In the genomic region with DNA sequence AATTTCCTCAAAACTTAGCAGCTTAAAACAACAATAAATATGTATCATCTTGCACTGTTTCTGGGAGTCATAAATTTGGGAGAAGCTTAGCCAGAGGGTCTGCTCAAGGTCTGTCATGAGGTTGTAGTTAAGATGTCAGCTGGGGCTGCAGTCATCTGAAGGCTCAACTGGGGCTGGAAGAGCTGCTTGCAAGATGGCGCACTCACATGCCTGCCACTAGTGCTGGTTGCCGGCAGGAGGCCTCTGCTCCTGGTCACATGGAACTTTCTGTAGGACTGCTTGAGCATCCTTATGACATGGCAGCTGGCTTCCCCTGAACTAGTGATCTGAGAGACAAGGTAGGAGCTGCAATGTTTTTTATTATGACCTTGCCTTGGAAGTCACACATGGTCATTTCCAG, we compare ENCODE assay signal across 21 cellular contexts.
"Had no signal": no experiment of that assay in that cellular context is flagged by ENCODE, and none has a peak within 500 bp of the region (broad histone marks: within the 10 kb centered on the region; RNA-seq: fewer than 3 reads in every experiment).

No MANE protein-coding gene starts in this region.

- DNase-seq: activated CD4-positive, alpha-beta memory T cell treated with anti-CD3 and anti-CD28 coated beads for 36 hours; activated CD4-positive, alpha-beta T cell treated with anti-CD3 and anti-CD28 coated beads, Interleukin-2, amount 10 ng/mL, durations not matched to agents 24 days and 14 days; activated CD8-positive, alpha-beta memory T cell treated with anti-CD3 and anti-CD28 coated beads, Interleukin-2, amount 50 U/mL, for 4 hours; activated naive CD4-positive, alpha-beta T cell treated with anti-CD3 and anti-CD28 coated beads for 36 hours; activated T-cell treated with anti-CD3 and anti-CD28 coated beads, Interleukin-2, amount 50 U/mL, for 1 hour; colonic mucosa; foreskin fibroblast; heart left ventricle; hypothalamus; immature natural killer cell; left lung; naive B cell; nephron progenitor cell; right cardiac atrium; stimulated activated naive CD4-positive, alpha-beta T cell; T-helper 2 cell; testis; transverse colon had no signal

- H3K36me3 Mint-ChIP-seq: mesothelial cell of epicardium had no signal

- H3K9me3 Mint-ChIP-seq: activated naive CD4-positive, alpha-beta T cell treated with anti-CD3 and anti-CD28 coated beads for 36 hours; immature natural killer cell had no signal

- H3K9me3 ChIP-seq: colonic mucosa, testis, transverse colon had no signal

- H3K36me3 ChIP-seq: colonic mucosa, heart left ventricle, left lung, transverse colon had no signal

- H3K27ac ChIP-seq: colonic mucosa, heart left ventricle, left lung, testis had no signal

- H3K4me3 ChIP-seq: colonic mucosa, heart left ventricle, left lung, testis, transverse colon had no signal

- H3K27me3 ChIP-seq: colonic mucosa, heart left ventricle, left lung, testis, transverse colon had no signal

- H3K4me3 Mint-ChIP-seq: activated CD4-positive, alpha-beta memory T cell treated with anti-CD3 and anti-CD28 coated beads for 36 hours; activated CD4-positive, alpha-beta T cell treated with anti-CD3 and anti-CD28 coated beads, Interleukin-2, amount 10 ng/mL, durations not matched to agents 24 days and 14 days; activated naive CD4-positive, alpha-beta T cell treated with anti-CD3 and anti-CD28 coated beads for 36 hours; activated T-helper 1 cell treated with anti-CD3 and anti-CD28 coated beads, Interleukin-12 subunit alpha, Interleukin-12 subunit beta, Interleukin-2, Interleukin-4 antibody, amounts not matched to agents 30 ng/mL and 10 ng/mL and 1 ng/mL, durations not matched to agents 14 hours and 24 hours and 36 hours; immature natural killer cell; mesothelial cell of epicardium; naive B cell; nephron progenitor cell had no signal

- ATAC-seq: esophagus mucosa, heart left ventricle, left lung, right cardiac atrium had no signal

- H3K4me1 Mint-ChIP-seq: immature natural killer cell had no signal

- H3K27ac Mint-ChIP-seq: activated CD4-positive, alpha-beta memory T cell treated with anti-CD3 and anti-CD28 coated beads for 36 hours; activated CD4-positive, alpha-beta T cell treated with anti-CD3 and anti-CD28 coated beads, Interleukin-2, amount 10 ng/mL, durations not matched to agents 24 days and 14 days; activated naive CD4-positive, alpha-beta T cell treated with anti-CD3 and anti-CD28 coated beads for 36 hours; activated T-helper 1 cell treated with anti-CD3 and anti-CD28 coated beads, Interleukin-12 subunit alpha, Interleukin-12 subunit beta, Interleukin-2, Interleukin-4 antibody, amounts not matched to agents 30 ng/mL and 10 ng/mL and 1 ng/mL, durations not matched to agents 14 hours and 24 hours and 36 hours; immature natural killer cell; mesothelial cell of epicardium; nephron progenitor cell had no signal
